19 cellular contexts compared by ENCODE assay signal in genomic region chr3:57770121-57770828, GRCh38.
"Had no signal": no experiment of that assay in that cellular context is flagged by ENCODE, and none has a peak within 500 bp of the region (broad histone marks: within the 10 kb centered on the region; RNA-seq: fewer than 3 reads in every experiment).

No MANE protein-coding gene starts in this region.

- H3K4me2 ChIP-seq: neural progenitor cell, smooth muscle cell had no signal

- H3K4me1 ChIP-seq: breast epithelium, neural progenitor cell had no signal

- H3K4me3 ChIP-seq: breast epithelium, mucosa of descending colon, neural progenitor cell, psoas muscle, smooth muscle cell, thyroid gland had no signal

- H3K9me3 ChIP-seq: breast epithelium, mucosa of descending colon, psoas muscle, thyroid gland had no signal

- H2AFZ ChIP-seq: neural progenitor cell had no signal

- DNase-seq: activated CD4-positive, alpha-beta T cell treated with anti-CD3 and anti-CD28 coated beads, Interleukin-2, amount 10 ng/mL, durations not matched to agents 7 days and 5 days; activated CD8-positive, alpha-beta memory T cell treated with anti-CD3 and anti-CD28 coated beads, Interleukin-2, amount 50 U/mL, for 48 hours; activated effector memory CD4-positive, alpha-beta T cell treated with Interleukin-2 at 50 U/mL for 16 hours; activated naive CD4-positive, alpha-beta T cell treated with anti-CD3 and anti-CD28 coated beads, Interleukin-2, amount 10 ng/mL, durations not matched to agents 7 days and 5 days; activated naive CD8-positive, alpha-beta T cell treated with anti-CD3 and anti-CD28 coated beads, Interleukin-2, amount 50 U/mL, for 24 hours; activated T-cell treated with anti-CD3 and anti-CD28 coated beads, Interleukin-2, amount 50 U/mL, for 48 hours; aorta; effector memory CD8-positive, alpha-beta T cell; left colon; mammary epithelial cell; mucosa of descending colon; naive thymus-derived CD4-positive, alpha-beta T cell; psoas muscle; stimulated activated CD4-positive, alpha-beta T cell treated with anti-CD3 and anti-CD28 coated beads, Interleukin-4, amount 100 ng/mL, for 4 hours; T1000; thyroid gland had no signal

- H3K27ac ChIP-seq: breast epithelium, neural progenitor cell, psoas muscle, thyroid gland had no signal

- H3K9ac ChIP-seq: neural progenitor cell had no signal

- H3K36me3 ChIP-seq: breast epithelium, neural progenitor cell, thyroid gland had no signal

- H3K27me3 ChIP-seq: breast epithelium, neural progenitor cell, thyroid gland had no signal
